In genomic region chr12:26124491-26125450, GRCh38 we compare ENCODE assay signal across 8 cellular contexts. TPM values are rescaled to one million over a fixed set of nuclear protein-coding genes. Genes with fewer than 3 reads are reported as not detected.
DNase-seq lines count a peak whose midpoint lies in the region; ATAC-seq and TF ChIP-seq lines count a peak whose summit lies in the region.

Gene BHLHE41, minus strand, starts transcription at chr12:26125037. Its CDS starts 258 bp downstream, at chr12:26124779.

- no peak for DNase-seq in AG09309 (ENCODE audit: low read depth)
- no peak for DNase-seq in RWPE2 (ENCODE audit: low spot score)
- peak; percentile 66 for DNase-seq in left lobe of liver (ENCODE audit: low spot score)
- no peak for DNase-seq in stimulated activated naive B cell treated with anti-CD40 and anti-IgM and Interleukin-4, amounts not matched to agents 10 μg/mL and 1 μg/mL and 100 μg/mL, for 72 hours
- DNase-seq in activated gamma-delta T cell (lab: John Stamatoyannopoulos, UW) = no peak

- no peaks in the 10 kb centered on the region for H3K4me1 ChIP-seq in RWPE2 (ENCODE audit: insufficient read depth, poor library complexity, severe bottlenecking)

- H3K27ac ChIP-seq in RWPE2 (ENCODE audit: poor library complexity, severe bottlenecking) = no peak within 1 kb of the TSS

- TF ChIP-seq POLR2A in GM19099 (IDR thresholded peaks at IDR 0.05; ENCODE audit: extremely low read depth, insufficient read length, low read depth) = peak; percentile 49

- ATAC-seq in RWPE2 (ENCODE audit: low read depth) (no peak), left lobe of liver (peak; percentile 50), GM18907 (IDR thresholded peaks at IDR 0.05; ENCODE audit: unreplicated experiment) (no peak)
- ATAC-seq in stimulated activated naive B cell treated with anti-CD40 and anti-IgM and Interleukin-4, amounts not matched to agents 10 μg/mL and 1 μg/mL and 100 μg/mL, for 72 hours (replicated peaks) = peak; percentile 12 to 13

- no peaks in the 10 kb centered on the region for H3K9me3 Mint-ChIP-seq in dendritic cell treated with granulocyte-macrophage colony-stimulating factor and Interleukin-4, amounts not matched to agents 40 ng/mL and 50 ng/mL, for 4 days
- H3K9me3 Mint-ChIP-seq in stimulated activated naive B cell treated with anti-CD40 and anti-IgM and Interleukin-4, amounts not matched to agents 10 μg/mL and 1 μg/mL and 100 μg/mL, for 72 hours = no peaks in the 10 kb centered on the region

- H3K4me3 Mint-ChIP-seq in dendritic cell treated with granulocyte-macrophage colony-stimulating factor and Interleukin-4, amounts not matched to agents 40 ng/mL and 50 ng/mL, for 4 days = peak within 1 kb of the TSS; percentile 80
- peak within 1 kb of the TSS; percentile 95 to 96 for H3K4me3 Mint-ChIP-seq in stimulated activated naive B cell treated with anti-CD40 and anti-IgM and Interleukin-4, amounts not matched to agents 10 μg/mL and 1 μg/mL and 100 μg/mL, for 72 hours

- TF ChIP-seq CTCF in AG09309 (IDR thresholded peaks at IDR 0.05; ENCODE audit: control insufficient read depth, insufficient read depth, low read depth, low read length, missing control alignments) (no peak), RWPE2 (IDR thresholded peaks at IDR 0.05; ENCODE audit: poor library complexity, severe bottlenecking) (no peak)

- H3K4me1 Mint-ChIP-seq in dendritic cell treated with granulocyte-macrophage colony-stimulating factor and Interleukin-4, amounts not matched to agents 40 ng/mL and 50 ng/mL, for 4 days (ENCODE audit: low read depth) = peaks cover 47% of the 10 kb centered on the region
- peaks cover 36 to 56% of the 10 kb centered on the region in 2 donors for H3K4me1 Mint-ChIP-seq in stimulated activated naive B cell treated with anti-CD40 and anti-IgM and Interleukin-4, amounts not matched to agents 10 μg/mL and 1 μg/mL and 100 μg/mL, for 72 hours

- intact Hi-C loops in dendritic cell treated with granulocyte-macrophage colony-stimulating factor and Interleukin-4, amounts not matched to agents 40 ng/mL and 50 ng/mL, for 4 days (cut with micrococcal nuclease) = loop anchor here (5.0 kb wide), 1 partner anchor 148 kb away; no protein-coding TSS in a partner anchor

- H3K36me3 Mint-ChIP-seq in dendritic cell treated with granulocyte-macrophage colony-stimulating factor and Interleukin-4, amounts not matched to agents 40 ng/mL and 50 ng/mL, for 4 days (ENCODE audit: low read depth) = no peaks in the 10 kb centered on the region
- no peaks in the 10 kb centered on the region for H3K36me3 Mint-ChIP-seq in stimulated activated naive B cell treated with anti-CD40 and anti-IgM and Interleukin-4, amounts not matched to agents 10 μg/mL and 1 μg/mL and 100 μg/mL, for 72 hours

- H3K27ac Mint-ChIP-seq in dendritic cell treated with granulocyte-macrophage colony-stimulating factor and Interleukin-4, amounts not matched to agents 40 ng/mL and 50 ng/mL, for 4 days = peak within 1 kb of the TSS; percentile 17
- H3K27ac Mint-ChIP-seq in stimulated activated naive B cell treated with anti-CD40 and anti-IgM and Interleukin-4, amounts not matched to agents 10 μg/mL and 1 μg/mL and 100 μg/mL, for 72 hours = peak within 1 kb of the TSS; percentile 95

- peaks cover 85% of the 10 kb centered on the region for H3K27me3 Mint-ChIP-seq in dendritic cell treated with granulocyte-macrophage colony-stimulating factor and Interleukin-4, amounts not matched to agents 40 ng/mL and 50 ng/mL, for 4 days
- peaks cover 23 to 25% of the 10 kb centered on the region in 2 donors for H3K27me3 Mint-ChIP-seq in stimulated activated naive B cell treated with anti-CD40 and anti-IgM and Interleukin-4, amounts not matched to agents 10 μg/mL and 1 μg/mL and 100 μg/mL, for 72 hours

- H3K4me3 ChIP-seq in AG09309 (ENCODE audit: control insufficient read depth, low read depth, low read length) (peak within 1 kb of the TSS; percentile 77), RWPE2 (ENCODE audit: severe bottlenecking) (peak within 1 kb of the TSS; percentile 40)

- no peaks in the 10 kb centered on the region for H3K9me3 ChIP-seq in RWPE2 (ENCODE audit: severe bottlenecking)

- peaks cover 20% of the 10 kb centered on the region for H3K27me3 ChIP-seq in RWPE2 (ENCODE audit: insufficient read depth, poor library complexity, severe bottlenecking)

- H3K36me3 ChIP-seq in RWPE2 (ENCODE audit: low read depth) = no peaks in the 10 kb centered on the region

RNA-seq across cellular contexts. Expression of gene BHLHE41, which starts in this region (rescaled TPM):
- 1.9 TPM for total RNA-seq in left lobe of liver

Comparison
In these comparisons a context has a peak if more than half of its experiments do, and no peak if none do; other contexts are left out.
1. ATAC-seq: peak in left lobe of liver (single experiment) and stimulated activated naive B cell treated with anti-CD40 and anti-IgM and Interleukin-4, amounts not matched to agents 10 μg/mL and 1 μg/mL and 100 μg/mL, for 72 hours (2 of 2); none in RWPE2 (single experiment) and GM18907 (single experiment).